ENCODE assay signal across 8 cellular contexts in the genomic region with DNA sequence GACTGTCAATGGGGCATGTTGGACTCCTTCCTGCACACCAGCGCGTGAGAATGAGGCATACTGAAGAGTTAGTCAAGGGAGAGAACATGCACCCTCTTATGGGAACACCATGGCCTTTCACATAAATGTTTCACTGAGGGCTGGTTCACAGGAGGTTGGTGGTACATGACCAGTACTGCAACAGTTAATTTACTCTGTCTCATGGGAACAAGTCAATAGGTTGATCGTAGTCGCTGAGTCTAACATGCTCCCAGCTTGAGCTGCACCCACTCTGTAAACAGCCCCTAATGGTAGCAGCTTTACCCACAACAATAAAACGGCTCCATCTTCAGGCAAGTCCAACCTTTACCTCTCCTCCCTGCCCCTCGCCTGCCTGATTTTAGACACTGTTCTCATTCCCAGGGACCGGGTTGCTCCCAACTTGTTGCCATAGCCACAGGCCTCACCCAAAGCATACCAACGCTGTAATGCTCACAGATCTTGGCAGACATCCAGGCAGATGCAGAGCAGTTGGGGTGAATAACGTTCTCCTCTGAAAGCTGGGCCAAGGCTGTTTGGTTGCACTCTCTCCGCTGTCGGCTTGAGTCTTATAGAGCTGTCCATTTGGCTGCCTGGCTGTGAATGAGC.
DNase-seq lines count a peak whose midpoint lies in the region; ATAC-seq and TF ChIP-seq lines count a peak whose summit lies in the region.

No MANE protein-coding gene starts in this region.

- H3K27me3 ChIP-seq in HCT116 (ENCODE audit: insufficient read depth, low read length) = no peaks in the 10 kb centered on the region

- H3K9ac ChIP-seq in HCT116 (ENCODE audit: low read length) = no peak overlapping the region

- H3K36me3 Mint-ChIP-seq in mesothelial cell of epicardium = no peaks in the 10 kb centered on the region

- peaks cover 11 to 29% of the 10 kb centered on the region in 2 experiments; a peak in 3 of 4 replicates for H3K4me1 ChIP-seq in HCT116 (ENCODE audit: control insufficient read depth in 1 of 2, insufficient read depth in 2 of 2, low read length in 2 of 2)

- DNase-seq in HCT116 (ENCODE audit: low read depth, low spot score) = peak; percentile 58
- peak; percentile 75 for DNase-seq in NCI-H446 treated with DMSO at 0.1 percent for 48 hours (lab: John Stamatoyannopoulos, UW)
- peak; percentile 69 to 87 for DNase-seq in dermis microvascular lymphatic vessel endothelial cell (ENCODE audit: low read depth in 2 of 2)
- DNase-seq in mesothelial cell of epicardium (ENCODE audit: low spot score in 2 of 2, unreplicated experiment in 2 of 2) = peak; percentile 74 to 82
- no peak for DNase-seq in cerebellar cortex (ENCODE audit: low spot score)
- no peak for DNase-seq in activated naive CD4-positive, alpha-beta T cell (lab: John Stamatoyannopoulos, UW)

- no peaks in the 10 kb centered on the region for H3K9me3 ChIP-seq in HCT116 (ENCODE audit: control insufficient read depth in 1 of 2, insufficient read depth in 1 of 2, low read depth in 1 of 2, low read length in 2 of 2)

- RAD21 ChIA-PET in HCT116 (lab: Charles Lee; ENCODE audit: low non-redundant PET in 1 of 2, low total read pairs in 2 of 2, uncharacterized antibody in 2 of 2, unreplicated experiment in 2 of 2) = no interaction called here

- H3K9me2 ChIP-seq in HCT116 (ENCODE audit: insufficient read depth) = no peaks in the 10 kb centered on the region

- peak overlapping the region; percentile 94 for H3K27ac Mint-ChIP-seq in mesothelial cell of epicardium

- no peak overlapping the region for H3K27ac ChIP-seq in HCT116 (ENCODE audit: low read depth, low read length)

- no peaks in the 10 kb centered on the region for H3K36me3 ChIP-seq in HCT116 (ENCODE audit: control insufficient read depth in 1 of 2, insufficient read depth in 2 of 2, low read length in 2 of 2)

- TF ChIP-seq RAD21 in HCT116 (IDR thresholded peaks at IDR 0.05; ENCODE audit: low read depth) = peak; percentile 17; the same call in 1 of the 2 replicates

- H3K4me3 Mint-ChIP-seq in mesothelial cell of epicardium = no peak overlapping the region

- CTCF ChIA-PET in HCT116 (lab: Charles Lee) = no interaction called here

- H3K4me3 ChIP-seq in HCT116 (replicated peaks in 1 of 2; ENCODE audit: low read depth in 1 of 2, low read length in 2 of 2) = no peak overlapping the region

- TF ChIP-seq CTCF in HCT116 (IDR thresholded peaks at IDR 0.05 in 2 of 3, conservative IDR thresholded peaks at IDR 0.05 in 1 of 3; ENCODE audit: borderline replicate concordance in 1 of 3, insufficient read depth in 1 of 3, low read depth in 2 of 3, low read length in 2 of 3) = no peak
- TF ChIP-seq CTCF in mesothelial cell of epicardium (IDR thresholded peaks at IDR 0.05; ENCODE audit: unreplicated experiment) = no peak

- peak overlapping the region; percentile 74 for H2AFZ ChIP-seq in HCT116 (ENCODE audit: low read depth, low read length, poor library complexity, severe bottlenecking)

- BruUV-seq in HCT116 (replicated peaks; lab: Mats Ljungman, UMichigan) = no TSS peak

- H3K9me3 Mint-ChIP-seq in mesothelial cell of epicardium = no peaks in the 10 kb centered on the region

- H3K4me1 Mint-ChIP-seq in mesothelial cell of epicardium = peaks cover 57% of the 10 kb centered on the region

- H3K27me3 Mint-ChIP-seq in mesothelial cell of epicardium (ENCODE audit: low read depth) = peaks cover 8% of the 10 kb centered on the region

- H3K4me2 ChIP-seq in HCT116 (ENCODE audit: low read length) = peak overlapping the region; percentile 36

- POLR2A ChIA-PET in HCT116 (lab: Charles Lee) = no interaction called here

- no peaks in the 10 kb centered on the region for H3K79me2 ChIP-seq in HCT116 (ENCODE audit: insufficient read depth, low read length)

- no peaks in the 10 kb centered on the region for H4K20me1 ChIP-seq in HCT116 (ENCODE audit: insufficient read depth)

- no peak for TF ChIP-seq POLR2A in HCT116 (IDR thresholded peaks at IDR 0.05; ENCODE audit: borderline replicate concordance, extremely low read depth, insufficient read depth, insufficient read length)

- intact Hi-C loops in HCT116 (cut with micrococcal nuclease) = no loop called here

- ATAC-seq in HCT116 (peak; percentile 75), GM21526 (IDR thresholded peaks at IDR 0.05; ENCODE audit: low FRiP score, unreplicated experiment) (no peak), GM21619 (IDR thresholded peaks at IDR 0.05; ENCODE audit: unreplicated experiment) (no peak)

TF ChIP-seq in HCT116, 20 proteins besides CTCF, POLR2A, EP300 and RAD21:
- TF ChIP-seq YY1 (IDR thresholded peaks at IDR 0.05; ENCODE audit: extremely low read depth, insufficient replicate concordance, low read depth, low read length) (no peak), FOSL1 (IDR thresholded peaks at IDR 0.05; ENCODE audit: low read depth) (no peak), JUND (IDR thresholded peaks at IDR 0.05) (no peak), ZBTB33 (IDR thresholded peaks at IDR 0.05; ENCODE audit: extremely low read depth, insufficient replicate concordance, low read length) (no peak), EZH2 (IDR thresholded peaks at IDR 0.05) (no peak), EZH2phosphoT487 (IDR thresholded peaks at IDR 0.05; ENCODE audit: borderline replicate concordance) (no peak), SRF (IDR thresholded peaks at IDR 0.05; ENCODE audit: low read depth) (no peak), EGR1 (IDR thresholded peaks at IDR 0.05; ENCODE audit: low read depth) (no peak), MAX (IDR thresholded peaks at IDR 0.05) (no peak), POLR2AphosphoS5 (IDR thresholded peaks at IDR 0.05; ENCODE audit: low read depth, low read length) (no peak), TCF7L2 (IDR thresholded peaks at IDR 0.05; ENCODE audit: borderline replicate concordance, extremely low read depth, insufficient read depth, insufficient read length) (no peak), ZFX (IDR thresholded peaks at IDR 0.05) (no peak), CBX3 (IDR thresholded peaks at IDR 0.05; ENCODE audit: low read depth) (no peak), CEBPB (IDR thresholded peaks at IDR 0.05; ENCODE audit: low read depth) (no peak)
- TF ChIP-seq, protein P1, sequence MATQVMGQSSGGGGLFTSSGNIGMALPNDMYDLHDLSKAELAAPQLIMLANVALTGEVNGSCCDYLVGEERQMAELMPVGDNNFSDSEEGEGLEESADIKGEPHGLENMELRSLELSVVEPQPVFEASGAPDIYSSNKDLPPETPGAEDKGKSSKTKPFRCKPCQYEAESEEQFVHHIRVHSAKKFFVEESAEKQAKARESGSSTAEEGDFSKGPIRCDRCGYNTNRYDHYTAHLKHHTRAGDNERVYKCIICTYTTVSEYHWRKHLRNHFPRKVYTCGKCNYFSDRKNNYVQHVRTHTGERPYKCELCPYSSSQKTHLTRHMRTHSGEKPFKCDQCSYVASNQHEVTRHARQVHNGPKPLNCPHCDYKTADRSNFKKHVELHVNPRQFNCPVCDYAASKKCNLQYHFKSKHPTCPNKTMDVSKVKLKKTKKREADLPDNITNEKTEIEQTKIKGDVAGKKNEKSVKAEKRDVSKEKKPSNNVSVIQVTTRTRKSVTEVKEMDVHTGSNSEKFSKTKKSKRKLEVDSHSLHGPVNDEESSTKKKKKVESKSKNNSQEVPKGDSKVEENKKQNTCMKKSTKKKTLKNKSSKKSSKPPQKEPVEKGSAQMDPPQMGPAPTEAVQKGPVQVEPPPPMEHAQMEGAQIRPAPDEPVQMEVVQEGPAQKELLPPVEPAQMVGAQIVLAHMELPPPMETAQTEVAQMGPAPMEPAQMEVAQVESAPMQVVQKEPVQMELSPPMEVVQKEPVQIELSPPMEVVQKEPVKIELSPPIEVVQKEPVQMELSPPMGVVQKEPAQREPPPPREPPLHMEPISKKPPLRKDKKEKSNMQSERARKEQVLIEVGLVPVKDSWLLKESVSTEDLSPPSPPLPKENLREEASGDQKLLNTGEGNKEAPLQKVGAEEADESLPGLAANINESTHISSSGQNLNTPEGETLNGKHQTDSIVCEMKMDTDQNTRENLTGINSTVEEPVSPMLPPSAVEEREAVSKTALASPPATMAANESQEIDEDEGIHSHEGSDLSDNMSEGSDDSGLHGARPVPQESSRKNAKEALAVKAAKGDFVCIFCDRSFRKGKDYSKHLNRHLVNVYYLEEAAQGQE (IDR thresholded peaks at IDR 0.05; ENCODE audit: low read depth) = no peak
TF ChIP-seq in HCT116: peak in this region for 0.

Comparison
In these comparisons a context has a peak if more than half of its experiments do, and no peak if none do; other contexts are left out.
1. DNase-seq: peak in HCT116 (single experiment), NCI-H446 treated with DMSO at 0.1 percent for 48 hours (single experiment), dermis microvascular lymphatic vessel endothelial cell (2 of 2) and mesothelial cell of epicardium (2 of 2); none in cerebellar cortex (single experiment) and activated naive CD4-positive, alpha-beta T cell (0 of 4).